In genomic region chr10:62637249-62638061, GRCh38 we compare ENCODE assay signal across 9 cellular contexts.
DNase-seq lines count a peak whose midpoint lies in the region; ATAC-seq and TF ChIP-seq lines count a peak whose summit lies in the region.
"Had no signal": no experiment of that assay in that cellular context is flagged by ENCODE, and none has a peak within 500 bp of the region (broad histone marks: within the 10 kb centered on the region; RNA-seq: fewer than 3 reads in every experiment).

No MANE protein-coding gene starts in this region.

- H3K4me3 Mint-ChIP-seq in activated T-cell treated with anti-CD3 and anti-CD28 coated beads, Interleukin-2, amount 50 U/mL, for 4 hours = no peak overlapping the region

- ATAC-seq in GM21786 (IDR thresholded peaks at IDR 0.05; ENCODE audit: unreplicated experiment) = peak; percentile 44
- peak; percentile 93 to 95 for ATAC-seq in activated T-cell treated with anti-CD3 and anti-CD28 coated beads, Interleukin-2, amount 50 U/mL, for 4 hours
- ATAC-seq: HCT116 had no signal

- H3K27me3 ChIP-seq in right atrium auricular region = no peaks in the 10 kb centered on the region

- H3K36me3 ChIP-seq in right atrium auricular region = no peaks in the 10 kb centered on the region

- H3K36me3 Mint-ChIP-seq in activated T-cell treated with anti-CD3 and anti-CD28 coated beads, Interleukin-2, amount 50 U/mL, for 4 hours (ENCODE audit: insufficient read depth) = no peaks in the 10 kb centered on the region

- peak; percentile 68 for DNase-seq in Caki2 (ENCODE audit: low read depth)
- peak; percentile 65 for DNase-seq in MV-4-11 (lab: John Stamatoyannopoulos, UW)
- peak; percentile 49 for DNase-seq in activated T-cell treated with anti-CD3 and anti-CD28 coated beads, Interleukin-2, amount 50 U/mL, for 4 hours
- DNase-seq in right atrium auricular region (ENCODE audit: low spot score) = no peak
- DNase-seq in stimulated activated CD4-positive, alpha-beta T cell treated with anti-CD3 and anti-CD28 coated beads, TNF-alpha, amount 100 ng/mL, for 1 hour (ENCODE audit: low read depth in 3 of 3, low spot score in 1 of 3) = peak; percentile 13 to 39 (median 36)
- DNase-seq in ecto neural progenitor cell (ENCODE audit: low spot score) = no peak
- no peak for DNase-seq in cerebellar cortex (ENCODE audit: low spot score)

- H3K4me3 ChIP-seq in right atrium auricular region = peak overlapping the region in 1 of 2 donors; percentile 23

- H3K9me3 ChIP-seq in right atrium auricular region = no peaks in the 10 kb centered on the region

- H3K9me3 Mint-ChIP-seq in activated T-cell treated with anti-CD3 and anti-CD28 coated beads, Interleukin-2, amount 50 U/mL, for 4 hours = no peaks in the 10 kb centered on the region

- in situ Hi-C loops in Caki2 (cut with HindIII; ENCODE audit: low pct_unique_long_range_greater_than_20kb, low sequenced_read_pairs) = no loop called here

- H3K4me1 Mint-ChIP-seq in activated T-cell treated with anti-CD3 and anti-CD28 coated beads, Interleukin-2, amount 50 U/mL, for 4 hours (ENCODE audit: low read depth) = peaks cover 16% of the 10 kb centered on the region

- TF ChIP-seq CTCF in right atrium auricular region (IDR thresholded peaks at IDR 0.05) = no peak

- peaks cover 0 to 37% of the 10 kb centered on the region in 2 donors for H3K4me1 ChIP-seq in right atrium auricular region

- H3K27me3 Mint-ChIP-seq in activated T-cell treated with anti-CD3 and anti-CD28 coated beads, Interleukin-2, amount 50 U/mL, for 4 hours (ENCODE audit: low read depth) = no peaks in the 10 kb centered on the region

- peak overlapping the region; percentile 40 to 41 for H3K27ac ChIP-seq in right atrium auricular region

Comparison
In these comparisons a context has a peak if more than half of its experiments do, and no peak if none do; other contexts are left out.
1. DNase-seq: peak in Caki2 (single experiment), MV-4-11 (single experiment), activated T-cell treated with anti-CD3 and anti-CD28 coated beads, Interleukin-2, amount 50 U/mL, for 4 hours (single experiment) and stimulated activated CD4-positive, alpha-beta T cell treated with anti-CD3 and anti-CD28 coated beads, TNF-alpha, amount 100 ng/mL, for 1 hour (3 of 3); none in right atrium auricular region (single experiment), ecto neural progenitor cell (single experiment) and cerebellar cortex (single experiment).